ENCODE assay signal across 7 cellular contexts in genomic region chr12:110355080-110355479, GRCh38. TPM values are rescaled to one million over a fixed set of nuclear protein-coding genes. Genes with fewer than 3 reads are reported as not detected.
A peak's percentile ranks its signal among the peaks of the same experiment; 100 is the strongest.
DNase-seq lines count a peak whose midpoint lies in the region; ATAC-seq and TF ChIP-seq lines count a peak whose summit lies in the region.

No MANE protein-coding gene starts in this region.

- CTCF ChIA-PET in HCT116 (lab: Charles Lee) = interaction anchor here (1.0 kb wide), 1 partner anchor 77 kb away, joined by 4 read pairs; no protein-coding TSS in a partner anchor

- H3K27me3 ChIP-seq in HCT116 (ENCODE audit: insufficient read depth, low read length) (no peaks in the 10 kb centered on the region), colonic mucosa (no peaks in the 10 kb centered on the region)

- H3K36me3 ChIP-seq in HCT116 (ENCODE audit: control insufficient read depth in 1 of 2, insufficient read depth in 2 of 2, low read length in 2 of 2) = peaks cover 2 to 7% of the 10 kb centered on the region in 2 experiments; a peak in 1 of 4 replicates
- H3K36me3 ChIP-seq in colonic mucosa = no peaks in the 10 kb centered on the region

- H3K27ac ChIP-seq in HCT116 (ENCODE audit: low read depth, low read length) (no peak overlapping the region), VCaP (no peak overlapping the region), colonic mucosa (no peak overlapping the region)

- H4K20me1 ChIP-seq in HCT116 (ENCODE audit: insufficient read depth) = 0 out of 2 replicates have a peak, but pooled peaks cover 7% of the 10 kb centered on the region

- H3K79me2 ChIP-seq in HCT116 (ENCODE audit: insufficient read depth, low read length) = no peaks in the 10 kb centered on the region

- H3K4me3 ChIP-seq in HCT116 (replicated peaks in 1 of 2; ENCODE audit: low read depth in 1 of 2, low read length in 2 of 2) (no peak overlapping the region), colonic mucosa (no peak overlapping the region)

- DNase-seq in DMS114 treated with DMSO at 0.1 percent for 48 hours (lab: John Stamatoyannopoulos, UW; ENCODE audit: unreplicated experiment) = peak; percentile 18
- peak; percentile 32 for DNase-seq in HCT116 (ENCODE audit: low read depth, low spot score)
- peak; percentile 80 for DNase-seq in iPS-NIHi11 (ENCODE audit: low spot score)
- no peak for DNase-seq in midbrain (lab: John Stamatoyannopoulos, UW)
- DNase-seq in colonic mucosa = no peak

- peak; percentile 61 for TF ChIP-seq RAD21 in HCT116 (IDR thresholded peaks at IDR 0.05; ENCODE audit: low read depth)

- BruUV-seq in HCT116 (replicated peaks; lab: Mats Ljungman, UMichigan) = no TSS peak

- no peak overlapping the region for H3K4me2 ChIP-seq in HCT116 (ENCODE audit: low read length)

- ATAC-seq in HCT116 = peak; percentile 88
- no peak for ATAC-seq in GM21390 (IDR thresholded peaks at IDR 0.05; ENCODE audit: unreplicated experiment)

- no peaks in the 10 kb centered on the region for H3K9me3 ChIP-seq in HCT116 (ENCODE audit: control insufficient read depth in 1 of 2, insufficient read depth in 1 of 2, low read depth in 1 of 2, low read length in 2 of 2)
- H3K9me3 ChIP-seq in colonic mucosa = no peaks in the 10 kb centered on the region

- RAD21 ChIA-PET in HCT116 (lab: Charles Lee; ENCODE audit: low non-redundant PET in 1 of 2, low total read pairs in 2 of 2, uncharacterized antibody in 2 of 2, unreplicated experiment in 2 of 2) = interaction anchor here (0.9 to 1.7 kb wide), 2 partner anchors 77 kb away, joined by 4 read pairs; no protein-coding TSS in a partner anchor

- intact Hi-C loops in HCT116 (cut with micrococcal nuclease) = loop anchor here (5.0 kb wide), 1 partner anchor 77 kb away; no protein-coding TSS in a partner anchor
- intact Hi-C loops in colonic mucosa (cut with DNase I) = no loop called here

- no peak overlapping the region for H2AFZ ChIP-seq in HCT116 (ENCODE audit: low read depth, low read length, poor library complexity, severe bottlenecking)

- H3K9ac ChIP-seq in HCT116 (ENCODE audit: low read length) (no peak overlapping the region), colonic mucosa (ENCODE audit: low read depth in 2 of 2, low read length in 2 of 2) (no peak overlapping the region)

- no peak for TF ChIP-seq POLR2A in HCT116 (IDR thresholded peaks at IDR 0.05; ENCODE audit: borderline replicate concordance, extremely low read depth, insufficient read depth, insufficient read length)

- H3K4me1 ChIP-seq in HCT116 (ENCODE audit: control insufficient read depth in 1 of 2, insufficient read depth in 2 of 2, low read length in 2 of 2) = no peaks in the 10 kb centered on the region
- H3K4me1 ChIP-seq in colonic mucosa = no peaks in the 10 kb centered on the region

- TF ChIP-seq CTCF in HCT116 (IDR thresholded peaks at IDR 0.05 in 2 of 3, conservative IDR thresholded peaks at IDR 0.05 in 1 of 3; ENCODE audit: borderline replicate concordance in 1 of 3, insufficient read depth in 1 of 3, low read depth in 2 of 3, low read length in 2 of 3) (peak; percentile 55 to 70 (median 61); a peak in 5 of 6 replicates), VCaP (conservative IDR thresholded peaks at IDR 0.05) (peak; percentile 15; the same call in 1 of the 2 replicates), colonic mucosa (IDR thresholded peaks at IDR 0.05) (no peak)

- POLR2A ChIA-PET in HCT116 (lab: Charles Lee) = no interaction called here

- no peaks in the 10 kb centered on the region for H3K9me2 ChIP-seq in HCT116 (ENCODE audit: insufficient read depth)

TF ChIP-seq in HCT116, 20 proteins besides CTCF, POLR2A, EP300 and RAD21:
- TF ChIP-seq, protein P1, sequence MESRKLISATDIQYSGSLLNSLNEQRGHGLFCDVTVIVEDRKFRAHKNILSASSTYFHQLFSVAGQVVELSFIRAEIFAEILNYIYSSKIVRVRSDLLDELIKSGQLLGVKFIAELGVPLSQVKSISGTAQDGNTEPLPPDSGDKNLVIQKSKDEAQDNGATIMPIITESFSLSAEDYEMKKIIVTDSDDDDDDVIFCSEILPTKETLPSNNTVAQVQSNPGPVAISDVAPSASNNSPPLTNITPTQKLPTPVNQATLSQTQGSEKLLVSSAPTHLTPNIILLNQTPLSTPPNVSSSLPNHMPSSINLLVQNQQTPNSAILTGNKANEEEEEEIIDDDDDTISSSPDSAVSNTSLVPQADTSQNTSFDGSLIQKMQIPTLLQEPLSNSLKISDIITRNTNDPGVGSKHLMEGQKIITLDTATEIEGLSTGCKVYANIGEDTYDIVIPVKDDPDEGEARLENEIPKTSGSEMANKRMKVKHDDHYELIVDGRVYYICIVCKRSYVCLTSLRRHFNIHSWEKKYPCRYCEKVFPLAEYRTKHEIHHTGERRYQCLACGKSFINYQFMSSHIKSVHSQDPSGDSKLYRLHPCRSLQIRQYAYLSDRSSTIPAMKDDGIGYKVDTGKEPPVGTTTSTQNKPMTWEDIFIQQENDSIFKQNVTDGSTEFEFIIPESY (IDR thresholded peaks at IDR 0.05; ENCODE audit: extremely low read depth, insufficient replicate concordance, low read length) = no peak
- TF ChIP-seq ZFX (IDR thresholded peaks at IDR 0.05) = no peak
- no peak for TF ChIP-seq POLR2AphosphoS5 (IDR thresholded peaks at IDR 0.05; ENCODE audit: low read depth, low read length)
- no peak for TF ChIP-seq TCF7L2 (IDR thresholded peaks at IDR 0.05; ENCODE audit: borderline replicate concordance, extremely low read depth, insufficient read depth, insufficient read length)
- TF ChIP-seq EGR1 (IDR thresholded peaks at IDR 0.05; ENCODE audit: low read depth) = no peak
- no peak for TF ChIP-seq REST (IDR thresholded peaks at IDR 0.05; ENCODE audit: low read depth)
- no peak for TF ChIP-seq ATF3 (IDR thresholded peaks at IDR 0.05)
- no peak for TF ChIP-seq FOSL1 (IDR thresholded peaks at IDR 0.05; ENCODE audit: low read depth)
- TF ChIP-seq YY1 (IDR thresholded peaks at IDR 0.05; ENCODE audit: extremely low read depth, insufficient replicate concordance, low read depth, low read length) = no peak
- no peak for TF ChIP-seq MAX (IDR thresholded peaks at IDR 0.05)
- no peak for TF ChIP-seq SIN3A (IDR thresholded peaks at IDR 0.05; ENCODE audit: low read depth)

RNA-seq across cellular contexts. Expression of gene ANAPC7, which starts 48.4 kb away (rescaled TPM):
- total RNA-seq in HCT116 (2021; ENCODE audit: unreplicated experiment) (55.9 TPM), colonic mucosa (10 to 100 TPM; 22.1 to 40.1 TPM)
- polyA plus RNA-seq in HCT116 (2012) = 25.3 and 33.6 TPM in 2 replicates

Comparison
In these comparisons a context has a peak if more than half of its experiments do, and no peak if none do; other contexts are left out.
1. DNase-seq: peak in DMS114 treated with DMSO at 0.1 percent for 48 hours (single experiment), HCT116 (single experiment) and iPS-NIHi11 (single experiment); none in midbrain (single experiment) and colonic mucosa (single experiment).